Comparison of ENCODE assay signal across 1 cellular context in the genomic region with DNA sequence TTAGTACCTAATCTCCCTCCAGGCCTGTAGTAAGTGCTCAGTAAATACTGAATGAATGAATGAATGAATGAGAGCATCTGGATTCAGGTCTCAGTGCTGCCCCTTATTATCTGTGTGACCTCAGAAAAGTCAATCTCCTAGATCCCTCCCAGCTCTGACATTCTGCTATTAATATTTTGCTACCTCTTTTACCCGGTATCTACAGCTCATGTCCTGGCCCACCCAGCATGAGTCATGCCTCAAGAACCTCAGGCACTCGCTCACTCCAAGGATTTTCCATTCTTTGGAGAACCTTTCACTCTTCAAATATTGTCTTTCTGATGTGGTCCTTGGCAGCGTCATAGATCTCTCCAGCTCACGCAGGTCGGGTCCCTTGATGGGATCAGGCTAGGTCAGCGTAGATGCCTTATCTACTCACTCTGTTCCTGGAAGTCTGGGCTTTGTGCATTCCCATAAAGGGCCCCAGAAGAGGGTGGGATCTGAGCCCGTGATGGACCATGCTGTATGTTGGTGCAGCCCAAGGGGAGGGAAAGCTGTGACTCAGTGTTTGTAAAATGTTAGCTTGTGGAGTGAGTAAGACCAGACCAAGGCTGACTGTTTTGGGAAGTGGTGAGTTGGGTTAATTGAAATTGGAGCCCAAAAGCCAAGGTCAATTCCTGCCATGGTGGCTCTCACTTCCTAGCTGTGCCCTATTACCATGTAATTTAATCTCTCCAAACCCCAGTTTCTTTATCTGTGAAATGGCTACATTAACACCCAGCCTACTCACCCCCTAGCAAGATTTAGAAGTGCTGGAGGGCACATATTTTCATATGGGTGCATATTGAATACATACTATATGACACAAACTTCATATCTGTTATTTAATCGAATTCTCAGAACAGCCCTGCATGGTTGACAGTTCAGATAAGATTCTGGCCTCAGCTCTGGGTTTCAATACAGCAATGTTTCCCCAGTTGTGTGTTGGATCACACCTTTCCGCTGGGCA.
A peak's percentile ranks its signal among the peaks of the same experiment; 100 is the strongest.
TF ChIP-seq lines count a peak whose summit lies in the region.

No MANE protein-coding gene starts in this region.

TF ChIP-seq in SK-N-SH, 30 proteins besides CTCF, POLR2A, EP300 and RAD21 (continued from another document):
- TF ChIP-seq, protein P1, sequence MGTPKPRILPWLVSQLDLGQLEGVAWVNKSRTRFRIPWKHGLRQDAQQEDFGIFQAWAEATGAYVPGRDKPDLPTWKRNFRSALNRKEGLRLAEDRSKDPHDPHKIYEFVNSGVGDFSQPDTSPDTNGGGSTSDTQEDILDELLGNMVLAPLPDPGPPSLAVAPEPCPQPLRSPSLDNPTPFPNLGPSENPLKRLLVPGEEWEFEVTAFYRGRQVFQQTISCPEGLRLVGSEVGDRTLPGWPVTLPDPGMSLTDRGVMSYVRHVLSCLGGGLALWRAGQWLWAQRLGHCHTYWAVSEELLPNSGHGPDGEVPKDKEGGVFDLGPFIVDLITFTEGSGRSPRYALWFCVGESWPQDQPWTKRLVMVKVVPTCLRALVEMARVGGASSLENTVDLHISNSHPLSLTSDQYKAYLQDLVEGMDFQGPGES (IDR thresholded peaks at IDR 0.05; ENCODE audit: low read depth, low read length), result no peak
- TF ChIP-seq SMC3 (IDR thresholded peaks at IDR 0.05; ENCODE audit: low read depth, low read length) (no peak; the same call in 1 of the 2 replicates), NRF1 (IDR thresholded peaks at IDR 0.05; ENCODE audit: low read depth, low read length) (no peak), GATA2 (CRISPR knock-in tag; IDR thresholded peaks at IDR 0.05) (no peak), MEF2A (IDR thresholded peaks at IDR 0.05; ENCODE audit: borderline replicate concordance, low read depth) (peak; percentile 76), JUND (IDR thresholded peaks at IDR 0.05) (peak; percentile 94), MXI1 (IDR thresholded peaks at IDR 0.05; ENCODE audit: low read depth, low read length) (no peak), RCOR1 (IDR thresholded peaks at IDR 0.05; ENCODE audit: low read length) (no peak)
- TF ChIP-seq, protein P2, sequence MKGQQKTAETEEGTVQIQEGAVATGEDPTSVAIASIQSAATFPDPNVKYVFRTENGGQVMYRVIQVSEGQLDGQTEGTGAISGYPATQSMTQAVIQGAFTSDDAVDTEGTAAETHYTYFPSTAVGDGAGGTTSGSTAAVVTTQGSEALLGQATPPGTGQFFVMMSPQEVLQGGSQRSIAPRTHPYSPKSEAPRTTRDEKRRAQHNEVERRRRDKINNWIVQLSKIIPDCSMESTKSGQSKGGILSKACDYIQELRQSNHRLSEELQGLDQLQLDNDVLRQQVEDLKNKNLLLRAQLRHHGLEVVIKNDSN (IDR thresholded peaks at IDR 0.05; ENCODE audit: borderline replicate concordance, low read depth), result 0 out of 2 replicates have a peak, but pooled peaks have one; percentile 17
- TF ChIP-seq, protein P3, sequence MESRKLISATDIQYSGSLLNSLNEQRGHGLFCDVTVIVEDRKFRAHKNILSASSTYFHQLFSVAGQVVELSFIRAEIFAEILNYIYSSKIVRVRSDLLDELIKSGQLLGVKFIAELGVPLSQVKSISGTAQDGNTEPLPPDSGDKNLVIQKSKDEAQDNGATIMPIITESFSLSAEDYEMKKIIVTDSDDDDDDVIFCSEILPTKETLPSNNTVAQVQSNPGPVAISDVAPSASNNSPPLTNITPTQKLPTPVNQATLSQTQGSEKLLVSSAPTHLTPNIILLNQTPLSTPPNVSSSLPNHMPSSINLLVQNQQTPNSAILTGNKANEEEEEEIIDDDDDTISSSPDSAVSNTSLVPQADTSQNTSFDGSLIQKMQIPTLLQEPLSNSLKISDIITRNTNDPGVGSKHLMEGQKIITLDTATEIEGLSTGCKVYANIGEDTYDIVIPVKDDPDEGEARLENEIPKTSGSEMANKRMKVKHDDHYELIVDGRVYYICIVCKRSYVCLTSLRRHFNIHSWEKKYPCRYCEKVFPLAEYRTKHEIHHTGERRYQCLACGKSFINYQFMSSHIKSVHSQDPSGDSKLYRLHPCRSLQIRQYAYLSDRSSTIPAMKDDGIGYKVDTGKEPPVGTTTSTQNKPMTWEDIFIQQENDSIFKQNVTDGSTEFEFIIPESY (IDR thresholded peaks at IDR 0.05; ENCODE audit: borderline replicate concordance, low read depth), result peak; percentile 83; the same call in 1 of the 2 replicates
- TF ChIP-seq, protein P4, sequence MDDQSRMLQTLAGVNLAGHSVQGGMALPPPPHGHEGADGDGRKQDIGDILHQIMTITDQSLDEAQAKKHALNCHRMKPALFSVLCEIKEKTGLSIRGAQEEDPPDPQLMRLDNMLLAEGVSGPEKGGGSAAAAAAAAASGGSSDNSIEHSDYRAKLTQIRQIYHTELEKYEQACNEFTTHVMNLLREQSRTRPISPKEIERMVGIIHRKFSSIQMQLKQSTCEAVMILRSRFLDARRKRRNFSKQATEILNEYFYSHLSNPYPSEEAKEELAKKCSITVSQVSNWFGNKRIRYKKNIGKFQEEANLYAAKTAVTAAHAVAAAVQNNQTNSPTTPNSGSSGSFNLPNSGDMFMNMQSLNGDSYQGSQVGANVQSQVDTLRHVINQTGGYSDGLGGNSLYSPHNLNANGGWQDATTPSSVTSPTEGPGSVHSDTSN (IDR thresholded peaks at IDR 0.05), result peak; percentile 87
TF ChIP-seq in SK-N-SH: peak in this region for 14.
